In the genomic region with DNA sequence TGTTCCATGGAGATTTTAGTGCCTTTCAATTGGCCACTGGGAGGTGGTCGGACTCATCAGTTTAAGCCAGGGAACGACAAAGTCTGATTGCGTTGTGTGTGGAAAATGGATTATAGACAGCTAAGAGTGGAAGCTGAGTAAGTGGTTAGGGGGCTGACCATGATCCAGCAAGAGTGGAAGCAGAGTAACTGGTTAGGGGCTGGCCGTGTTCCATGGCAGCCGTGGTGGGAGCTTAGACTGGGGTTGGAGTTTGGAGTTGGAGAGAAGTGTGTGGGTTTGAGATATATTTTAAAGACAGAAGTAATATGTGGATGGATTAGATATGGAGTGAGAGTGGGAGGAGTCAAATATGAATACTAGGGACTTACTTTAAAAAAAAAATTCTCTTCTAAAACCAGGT, we compare ENCODE assay signal across 21 cellular contexts. TPM values are rescaled to one million over a fixed set of nuclear protein-coding genes. Genes with fewer than 3 reads are reported as not detected.
A peak's percentile ranks its signal among the peaks of the same experiment; 100 is the strongest.
DNase-seq lines count a peak whose midpoint lies in the region; ATAC-seq and TF ChIP-seq lines count a peak whose summit lies in the region.
"Had no signal": no experiment of that assay in that cellular context is flagged by ENCODE, and none has a peak within 500 bp of the region (broad histone marks: within the 10 kb centered on the region; RNA-seq: fewer than 3 reads in every experiment).

No MANE protein-coding gene starts in this region.

- no peak for DNase-seq in activated T-cell treated with anti-CD3 and anti-CD28 coated beads, Interleukin-2, amount 50 U/mL, for 72 hours
- no peak for DNase-seq in activated T-cell treated with anti-CD3 and anti-CD28 coated beads, Interleukin-2, amount 50 U/mL, for 48 hours
- DNase-seq in CD8-positive, alpha-beta T cell: no peak
- no peak for DNase-seq in activated T-helper 2 cell treated with anti-CD3 and anti-CD28 coated beads, Interferon-gamma antibody, Interleukin-2, Interleukin-4, amounts not matched to agents 10 μg/mL and 5 μg/mL and 100 μg/mL, durations not matched to agents 14 hours and 24 hours and 36 hours (ENCODE audit: low spot score)
- no peak for DNase-seq in naive thymus-derived CD4-positive, alpha-beta T cell
- no peak for DNase-seq in type B pancreatic cell (ENCODE audit: extremely low spot score, unreplicated experiment)
- DNase-seq in OCI-LY7 (ENCODE audit: low spot score): no peak
- DNase-seq in A172 (ENCODE audit: low spot score): no peak
- DNase-seq: Calu3, DMS53, KBM-7, NCI-H1048, NCI-H1436 treated with DMSO at 0.1 percent for 48 hours, NCI-H2029 treated with DMSO at 0.1 percent for 48 hours, NCI-H2171 treated with DMSO at 0.1 percent for 48 hours, NCI-H510A, NCI-H82, Peyer's patch, Right ventricle myocardium superior had no signal

- peaks cover 10% of the 10 kb centered on the region for H3K36me3 ChIP-seq in CD8-positive, alpha-beta T cell (ENCODE audit: insufficient read depth, low read length)
- peaks cover 13 to 33% (median 15%) of the 10 kb centered on the region in 3 experiments for H3K36me3 ChIP-seq in naive thymus-derived CD4-positive, alpha-beta T cell (ENCODE audit: control insufficient read depth in 2 of 3, insufficient read depth in 3 of 3, low read length in 3 of 3)
- peaks cover 82% of the 10 kb centered on the region for H3K36me3 ChIP-seq in OCI-LY7 (ENCODE audit: insufficient read depth, low read length)

- no peaks in the 10 kb centered on the region for H3K9me2 ChIP-seq in OCI-LY7 (ENCODE audit: insufficient read depth, low read length)

- no peak overlapping the region for H2AFZ ChIP-seq in OCI-LY7 (ENCODE audit: low read length)

- no peaks in the 10 kb centered on the region for H3K9me3 Mint-ChIP-seq in activated T-cell treated with anti-CD3 and anti-CD28 coated beads, Interleukin-2, amount 50 U/mL, for 72 hours
- H3K9me3 Mint-ChIP-seq in CD8-positive, alpha-beta T cell: no peaks in the 10 kb centered on the region
- H3K9me3 Mint-ChIP-seq in activated T-helper 2 cell treated with anti-CD3 and anti-CD28 coated beads, Interferon-gamma antibody, Interleukin-2, Interleukin-4, amounts not matched to agents 10 μg/mL and 5 μg/mL and 100 μg/mL, durations not matched to agents 14 hours and 24 hours and 36 hours: no peaks in the 10 kb centered on the region
- H3K9me3 Mint-ChIP-seq in naive thymus-derived CD4-positive, alpha-beta T cell: no peaks in the 10 kb centered on the region
- no peaks in the 10 kb centered on the region for H3K9me3 Mint-ChIP-seq in type B pancreatic cell

- peaks cover 14% of the 10 kb centered on the region for H3K4me1 ChIP-seq in CD8-positive, alpha-beta T cell (ENCODE audit: insufficient read depth, low read length)
- H3K4me1 ChIP-seq in naive thymus-derived CD4-positive, alpha-beta T cell (ENCODE audit: control insufficient read depth in 2 of 2, insufficient read depth in 2 of 2, low read length in 2 of 2): peaks cover 3 to 6% of the 10 kb centered on the region in 2 donors
- peaks cover 17% of the 10 kb centered on the region for H3K4me1 ChIP-seq in OCI-LY7 (ENCODE audit: insufficient read depth, low read length, poor library complexity, severe bottlenecking)

- peak overlapping the region; percentile 34 for H3K27ac Mint-ChIP-seq in activated T-cell treated with anti-CD3 and anti-CD28 coated beads, Interleukin-2, amount 50 U/mL, for 72 hours
- peak overlapping the region; percentile 2 for H3K27ac Mint-ChIP-seq in CD8-positive, alpha-beta T cell
- peak overlapping the region; percentile 14 for H3K27ac Mint-ChIP-seq in activated T-helper 2 cell treated with anti-CD3 and anti-CD28 coated beads, Interferon-gamma antibody, Interleukin-2, Interleukin-4, amounts not matched to agents 10 μg/mL and 5 μg/mL and 100 μg/mL, durations not matched to agents 14 hours and 24 hours and 36 hours
- H3K27ac Mint-ChIP-seq in naive thymus-derived CD4-positive, alpha-beta T cell: peak overlapping the region in 5 of 9 donors; percentile 34 to 66 (median 63)
- no peak overlapping the region for H3K27ac Mint-ChIP-seq in type B pancreatic cell

- H4K20me1 ChIP-seq in OCI-LY7 (ENCODE audit: insufficient read depth, low read length): peaks cover 11% of the 10 kb centered on the region; the same call in 1 of the 2 replicates

- H3K9me3 ChIP-seq in CD8-positive, alpha-beta T cell (ENCODE audit: low read length): no peaks in the 10 kb centered on the region
- H3K9me3 ChIP-seq in naive thymus-derived CD4-positive, alpha-beta T cell (ENCODE audit: control insufficient read depth in 2 of 3, low read length in 3 of 3): no peaks in the 10 kb centered on the region
- H3K9me3 ChIP-seq in OCI-LY7 (ENCODE audit: low read length): no peaks in the 10 kb centered on the region
- H3K9me3 ChIP-seq: BLaER1 treated with 17β-estradiol and CSF1 and Interleukin-3, amounts not matched to agents 10 nM and 100 nM; Peyer's patch had no signal

- CTCF ChIA-PET in CD8-positive, alpha-beta T cell (lab: Charles Lee): interaction anchor here (0.6 kb wide), 1 partner anchor 445 kb away, joined by 5 read pairs; no protein-coding TSS in a partner anchor
- CTCF ChIA-PET in naive thymus-derived CD4-positive, alpha-beta T cell (lab: Charles Lee): interaction anchor here (1.0 kb wide), 1 partner anchor 443 kb away, joined by 3 read pairs; no protein-coding TSS in a partner anchor
- CTCF ChIA-PET in OCI-LY7 (lab: Charles Lee; ENCODE audit: unreplicated experiment): no interaction called here

- no peak for ATAC-seq in activated T-cell treated with anti-CD3 and anti-CD28 coated beads, Interleukin-2, amount 50 U/mL, for 72 hours (replicated peaks in 1 of 2)
- no peak for ATAC-seq in CD8-positive, alpha-beta T cell
- ATAC-seq in naive thymus-derived CD4-positive, alpha-beta T cell: no peak

- POLR2A ChIA-PET in CD8-positive, alpha-beta T cell (lab: Charles Lee): interaction anchor here (0.8 to 1.0 kb wide), 2 partner anchors 11 to 298 kb away, joined by 3 read pairs; no protein-coding TSS in a partner anchor
- POLR2A ChIA-PET in naive thymus-derived CD4-positive, alpha-beta T cell (lab: Charles Lee): no interaction called here
- POLR2A ChIA-PET in OCI-LY7 (lab: Charles Lee): no interaction called here

- TF ChIP-seq CTCF in CD8-positive, alpha-beta T cell (IDR thresholded peaks at IDR 0.05): no peak
- no peak for TF ChIP-seq CTCF in type B pancreatic cell (conservative IDR thresholded peaks at IDR 0.05)
- TF ChIP-seq CTCF in OCI-LY7 (conservative IDR thresholded peaks at IDR 0.05; ENCODE audit: low read length): no peak

- BruUV-seq in OCI-LY7 (replicated peaks; lab: Mats Ljungman, UMichigan): no TSS peak

- no peak overlapping the region for H3K4me3 ChIP-seq in CD8-positive, alpha-beta T cell (ENCODE audit: low read depth, low read length)
- no peak overlapping the region for H3K4me3 ChIP-seq in naive thymus-derived CD4-positive, alpha-beta T cell (ENCODE audit: low read length)
- no peak overlapping the region for H3K4me3 ChIP-seq in OCI-LY7 (ENCODE audit: low read depth, low read length, poor library complexity, severe bottlenecking)
- H3K4me3 ChIP-seq: BLaER1 treated with 17β-estradiol and CSF1 and Interleukin-3, amounts not matched to agents 10 nM and 100 nM; Peyer's patch had no signal

- H3K27ac ChIP-seq in CD8-positive, alpha-beta T cell (ENCODE audit: low read depth, low read length): no peak overlapping the region
- no peak overlapping the region for H3K27ac ChIP-seq in naive thymus-derived CD4-positive, alpha-beta T cell (ENCODE audit: low read depth, low read length)
- no peak overlapping the region for H3K27ac ChIP-seq in OCI-LY7 (ENCODE audit: low read depth, low read length, poor library complexity, severe bottlenecking)
- H3K27ac ChIP-seq: BLaER1 treated with 17β-estradiol and CSF1 and Interleukin-3, amounts not matched to agents 10 nM and 100 nM; Peyer's patch had no signal

- H3K4me1 Mint-ChIP-seq in activated T-cell treated with anti-CD3 and anti-CD28 coated beads, Interleukin-2, amount 50 U/mL, for 72 hours (ENCODE audit: low read depth): peaks cover 28% of the 10 kb centered on the region
- H3K4me1 Mint-ChIP-seq in CD8-positive, alpha-beta T cell (ENCODE audit: low read depth): peaks cover 58% of the 10 kb centered on the region
- H3K4me1 Mint-ChIP-seq in activated T-helper 2 cell treated with anti-CD3 and anti-CD28 coated beads, Interferon-gamma antibody, Interleukin-2, Interleukin-4, amounts not matched to agents 10 μg/mL and 5 μg/mL and 100 μg/mL, durations not matched to agents 14 hours and 24 hours and 36 hours (ENCODE audit: low read depth): peaks cover 17% of the 10 kb centered on the region
- peaks cover 35 to 75% (median 55%) of the 10 kb centered on the region in 7 donors for H3K4me1 Mint-ChIP-seq in naive thymus-derived CD4-positive, alpha-beta T cell
- peaks cover 5% of the 10 kb centered on the region for H3K4me1 Mint-ChIP-seq in type B pancreatic cell (ENCODE audit: unreplicated experiment)

- no peak overlapping the region for H3K4me3 Mint-ChIP-seq in activated T-cell treated with anti-CD3 and anti-CD28 coated beads, Interleukin-2, amount 50 U/mL, for 72 hours
- no peak overlapping the region for H3K4me3 Mint-ChIP-seq in CD8-positive, alpha-beta T cell
- H3K4me3 Mint-ChIP-seq in activated T-helper 2 cell treated with anti-CD3 and anti-CD28 coated beads, Interferon-gamma antibody, Interleukin-2, Interleukin-4, amounts not matched to agents 10 μg/mL and 5 μg/mL and 100 μg/mL, durations not matched to agents 14 hours and 24 hours and 36 hours (ENCODE audit: low read depth): no peak overlapping the region
- no peak overlapping the region for H3K4me3 Mint-ChIP-seq in naive thymus-derived CD4-positive, alpha-beta T cell
- no peak overlapping the region for H3K4me3 Mint-ChIP-seq in type B pancreatic cell

- H3K4me2 ChIP-seq in OCI-LY7 (ENCODE audit: low read length): no peak overlapping the region
- H3K4me2 ChIP-seq: BLaER1 treated with 17β-estradiol and CSF1 and Interleukin-3, amounts not matched to agents 10 nM and 100 nM had no signal

- H3K27me3 Mint-ChIP-seq in activated T-cell treated with anti-CD3 and anti-CD28 coated beads, Interleukin-2, amount 50 U/mL, for 72 hours (ENCODE audit: low read depth): no peaks in the 10 kb centered on the region
- no peaks in the 10 kb centered on the region for H3K27me3 Mint-ChIP-seq in CD8-positive, alpha-beta T cell (ENCODE audit: low read depth)
- H3K27me3 Mint-ChIP-seq in activated T-helper 2 cell treated with anti-CD3 and anti-CD28 coated beads, Interferon-gamma antibody, Interleukin-2, Interleukin-4, amounts not matched to agents 10 μg/mL and 5 μg/mL and 100 μg/mL, durations not matched to agents 14 hours and 24 hours and 36 hours (ENCODE audit: low read depth): no peaks in the 10 kb centered on the region
- H3K27me3 Mint-ChIP-seq in naive thymus-derived CD4-positive, alpha-beta T cell: no peaks in the 10 kb centered on the region
- no peaks in the 10 kb centered on the region for H3K27me3 Mint-ChIP-seq in type B pancreatic cell

- peaks cover 11 to 21% of the 10 kb centered on the region in 2 donors for H3K36me3 Mint-ChIP-seq in activated T-cell treated with anti-CD3 and anti-CD28 coated beads, Interleukin-2, amount 50 U/mL, for 72 hours (ENCODE audit: insufficient read depth in 2 of 2)
- H3K36me3 Mint-ChIP-seq in CD8-positive, alpha-beta T cell: peaks cover 66% of the 10 kb centered on the region
- H3K36me3 Mint-ChIP-seq in activated T-helper 2 cell treated with anti-CD3 and anti-CD28 coated beads, Interferon-gamma antibody, Interleukin-2, Interleukin-4, amounts not matched to agents 10 μg/mL and 5 μg/mL and 100 μg/mL, durations not matched to agents 14 hours and 24 hours and 36 hours (ENCODE audit: low read depth): peaks cover 71% of the 10 kb centered on the region
- peaks cover 16 to 49% (median 38%) of the 10 kb centered on the region in 5 donors for H3K36me3 Mint-ChIP-seq in naive thymus-derived CD4-positive, alpha-beta T cell
- H3K36me3 Mint-ChIP-seq in type B pancreatic cell: peaks cover 28% of the 10 kb centered on the region

- peaks cover 26% of the 10 kb centered on the region for H3K79me2 ChIP-seq in OCI-LY7 (ENCODE audit: insufficient read depth, low read depth, low read length)

- intact Hi-C loops in CD8-positive, alpha-beta T cell (cut with DNase I, micrococcal nuclease): no loop called here
- intact Hi-C loops in activated T-helper 2 cell treated with anti-CD3 and anti-CD28 coated beads, Interferon-gamma antibody, Interleukin-2, Interleukin-4, amounts not matched to agents 10 μg/mL and 5 μg/mL and 100 μg/mL, durations not matched to agents 14 hours and 24 hours and 36 hours (cut with micrococcal nuclease): no loop called here
- intact Hi-C loops in naive thymus-derived CD4-positive, alpha-beta T cell (cut with micrococcal nuclease): no loop called here
- intact Hi-C loops in OCI-LY7 (cut with micrococcal nuclease; ENCODE audit: unreplicated experiment): no loop called here

- H3K27me3 ChIP-seq in CD8-positive, alpha-beta T cell (ENCODE audit: insufficient read depth, low read length): no peaks in the 10 kb centered on the region
- no peaks in the 10 kb centered on the region for H3K27me3 ChIP-seq in naive thymus-derived CD4-positive, alpha-beta T cell (ENCODE audit: control insufficient read depth in 2 of 2, insufficient read depth in 2 of 2, low read length in 2 of 2)
- H3K27me3 ChIP-seq: BLaER1 treated with 17β-estradiol and CSF1 and Interleukin-3, amounts not matched to agents 10 nM and 100 nM; Peyer's patch had no signal

RNA-seq across cellular contexts. Expression of a gene that starts 6.2 kb away (rescaled TPM):
- 10 to 100 TPM; 36.7 to 39.7 TPM for total RNA-seq in activated T-cell treated with anti-CD3 and anti-CD28 coated beads, Interleukin-2, amount 50 U/mL, for 72 hours
- total RNA-seq in CD8-positive, alpha-beta T cell: 10 to 100 TPM in 1 of 2 experiments, 1 to 10 TPM in 1; 7.4 to 11.2 TPM
- total RNA-seq in activated T-helper 2 cell treated with anti-CD3 and anti-CD28 coated beads, Interferon-gamma antibody, Interleukin-2, Interleukin-4, amounts not matched to agents 10 μg/mL and 5 μg/mL and 100 μg/mL, durations not matched to agents 14 hours and 24 hours and 36 hours: 52.1 TPM in 2 replicates
- 10 to 100 TPM; 19.7 to 41.3 (median 20.8) TPM for total RNA-seq in naive thymus-derived CD4-positive, alpha-beta T cell
- polyA plus RNA-seq in naive thymus-derived CD4-positive, alpha-beta T cell: 10 to 100 TPM; 37.9 to 49.6 TPM
- 43.6 and 45.0 TPM in 2 replicates for total RNA-seq in type B pancreatic cell (ENCODE audit: low replicate concordance)
- total RNA-seq in OCI-LY7 (2014; rRNA removed; shearing (Covaris generic)): 25.9 and 45.6 TPM in 2 replicates
- total RNA-seq in OCI-LY7 (2022): 36.1 and 44.9 TPM in 2 replicates
- 63.4 and 73.2 TPM in 2 replicates for total RNA-seq in A172 (2014; rRNA removed; shearing (Covaris generic))

RNA-seq across cellular contexts. Expression of a gene that starts 41.7 kb away (rescaled TPM):
- not detected for total RNA-seq in activated T-cell treated with anti-CD3 and anti-CD28 coated beads, Interleukin-2, amount 50 U/mL, for 72 hours
- not detected for total RNA-seq in CD8-positive, alpha-beta T cell
- 0.11 TPM in 1 of 2 replicates, not detected in the other for total RNA-seq in activated T-helper 2 cell treated with anti-CD3 and anti-CD28 coated beads, Interferon-gamma antibody, Interleukin-2, Interleukin-4, amounts not matched to agents 10 μg/mL and 5 μg/mL and 100 μg/mL, durations not matched to agents 14 hours and 24 hours and 36 hours
- total RNA-seq in naive thymus-derived CD4-positive, alpha-beta T cell: not detected
- not detected for polyA plus RNA-seq in naive thymus-derived CD4-positive, alpha-beta T cell
- total RNA-seq in type B pancreatic cell (ENCODE audit: low replicate concordance): 9.9 and 12.5 TPM in 2 replicates
- total RNA-seq in OCI-LY7 (2014; rRNA removed; shearing (Covaris generic)): not detected in 2 replicates
- total RNA-seq in OCI-LY7 (2022): not detected in 2 replicates
- total RNA-seq in A172 (2014; rRNA removed; shearing (Covaris generic)): 0.26 and 0.86 TPM in 2 replicates
- total RNA-seq: H4, Peyer's patch, Right ventricle myocardium superior had no signal
